In the genomic region with DNA sequence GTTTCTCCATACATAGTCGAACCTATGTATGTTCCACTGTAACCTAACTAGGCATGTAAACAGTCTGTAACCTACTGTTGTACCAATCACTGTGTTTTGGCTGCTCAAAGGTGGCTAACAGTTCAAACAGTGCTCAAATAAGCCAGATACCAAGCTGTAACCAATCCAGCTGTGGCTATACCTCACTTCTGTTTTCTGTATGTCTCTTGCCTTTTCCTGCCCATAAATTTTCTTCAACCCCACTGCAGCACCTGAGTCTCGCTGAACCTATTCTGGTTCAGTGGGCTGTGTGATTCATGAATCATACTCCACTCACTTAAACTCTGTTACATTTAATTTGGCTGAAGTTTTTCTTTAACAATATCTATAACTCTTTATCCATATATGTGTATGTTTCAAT, we compare ENCODE assay signal across 1 cellular context.
TF ChIP-seq lines count a peak whose summit lies in the region.

No MANE protein-coding gene starts in this region.

TF ChIP-seq in GM12878, 131 proteins besides CTCF, POLR2A, EP300 and RAD21:
- TF ChIP-seq POU2F2 (IDR thresholded peaks at IDR 0.05; ENCODE audit: borderline replicate concordance, low read depth, low read length), result no peak
- TF ChIP-seq BRCA1 (IDR thresholded peaks at IDR 0.05; ENCODE audit: low read depth, low read length), result no peak
- TF ChIP-seq PML (IDR thresholded peaks at IDR 0.05; ENCODE audit: low read length), result no peak
- TF ChIP-seq PAX5 (IDR thresholded peaks at IDR 0.05; ENCODE audit: borderline replicate concordance, low read depth, low read length), result no peak
TF ChIP-seq in GM12878: peak in this region for 0.
